ENCODE assay signal across 8 cellular contexts in genomic region chr3:100709840-100710235, GRCh38. TPM values are rescaled to one million over a fixed set of nuclear protein-coding genes. Genes with fewer than 3 reads are reported as not detected.
DNase-seq lines count a peak whose midpoint lies in the region; ATAC-seq and TF ChIP-seq lines count a peak whose summit lies in the region.

No MANE protein-coding gene starts in this region.

- peaks cover 42% of the 10 kb centered on the region for H4K20me1 ChIP-seq in SK-N-SH (ENCODE audit: insufficient read depth)

- peak overlapping the region; percentile 58 for H3K27ac Mint-ChIP-seq in CD4-positive, alpha-beta T cell

- peaks cover 16% of the 10 kb centered on the region for H3K27me3 Mint-ChIP-seq in CD4-positive, alpha-beta T cell

- peak overlapping the region; percentile 81 for H3K4me2 ChIP-seq in SK-N-SH

- H3K9ac ChIP-seq in SK-N-SH = peak overlapping the region; percentile 95

- no peaks in the 10 kb centered on the region for H3K9me3 ChIP-seq in CD4-positive, alpha-beta T cell (ENCODE audit: control insufficient read depth, low read length)
- H3K9me3 ChIP-seq in SK-N-SH (no peaks in the 10 kb centered on the region), gastrocnemius medialis (no peaks in the 10 kb centered on the region)

- no peak overlapping the region for H2AFZ ChIP-seq in SK-N-SH (ENCODE audit: low read depth)

- H3K36me3 ChIP-seq in SK-N-SH (replicated peaks in 1 of 2; ENCODE audit: control insufficient read depth in 1 of 2, insufficient read depth in 2 of 2, low read length in 1 of 2) (peaks cover 12 to 39% of the 10 kb centered on the region in 2 experiments), gastrocnemius medialis (no peaks in the 10 kb centered on the region)

- no peak for TF ChIP-seq CTCF in CD4-positive, alpha-beta T cell (IDR thresholded peaks at IDR 0.05)
- peak; percentile 6; the same call in 1 of the 2 replicates for TF ChIP-seq CTCF in SK-N-SH (IDR thresholded peaks at IDR 0.05)
- TF ChIP-seq CTCF in astrocyte of the spinal cord (IDR thresholded peaks at IDR 0.05; ENCODE audit: low read depth, low read length) = no peak
- no peak for TF ChIP-seq CTCF in gastrocnemius medialis (IDR thresholded peaks at IDR 0.05 in 4 of 5, conservative IDR thresholded peaks at IDR 0.05 in 1 of 5)

- no peaks in the 10 kb centered on the region for H3K9me3 Mint-ChIP-seq in CD4-positive, alpha-beta T cell

- ATAC-seq in CD4-positive, alpha-beta T cell (ENCODE audit: poor library complexity) = peak; percentile 6
- ATAC-seq in HG02852 (IDR thresholded peaks at IDR 0.05; ENCODE audit: unreplicated experiment) = peak; percentile 1
- ATAC-seq in gastrocnemius medialis = peak; percentile 6 to 8
- no peak for ATAC-seq in GM21786 (IDR thresholded peaks at IDR 0.05; ENCODE audit: unreplicated experiment)

- TF ChIP-seq RAD21 in SK-N-SH (IDR thresholded peaks at IDR 0.05; ENCODE audit: low read length) = no peak

- H3K36me3 Mint-ChIP-seq in CD4-positive, alpha-beta T cell (ENCODE audit: low read depth) = peaks cover 41% of the 10 kb centered on the region

- no peaks in the 10 kb centered on the region for H3K27me3 ChIP-seq in CD4-positive, alpha-beta T cell (ENCODE audit: control insufficient read depth, insufficient read depth, low read length)
- H3K27me3 ChIP-seq in SK-N-SH (ENCODE audit: insufficient read depth) (no peaks in the 10 kb centered on the region), gastrocnemius medialis (no peaks in the 10 kb centered on the region)

- TF ChIP-seq EP300 in SK-N-SH (IDR thresholded peaks at IDR 0.05; ENCODE audit: borderline replicate concordance in 1 of 2, low read depth in 1 of 2, low read length in 1 of 2) = no peak

- POLR2A ChIA-PET in CD4-positive, alpha-beta T cell (lab: Charles Lee) = interaction anchor here (0.8 to 2.8 kb wide), 13 partner anchors 14 to 1808 kb away, joined by 3 to 16 read pairs (median 3); partner anchors contain the start of genes CMSS1, DCBLD2, LNP1 and NIT2
- POLR2A ChIA-PET in SK-N-SH (lab: Yijun Ruan, JAX) = interaction anchor here (0.7 kb wide), 1 partner anchor 16 kb away, joined by 5 read pairs; no protein-coding TSS in a partner anchor

- peak overlapping the region; percentile 94 for H3K27ac ChIP-seq in CD4-positive, alpha-beta T cell (ENCODE audit: low read depth, low read length)
- H3K27ac ChIP-seq in SK-N-SH (ENCODE audit: low read depth in 2 of 2, low read length in 1 of 2) (peak overlapping the region; percentile 85 to 95), gastrocnemius medialis (peak overlapping the region; percentile 92 to 99 (median 96))

- H3K4me3 Mint-ChIP-seq in CD4-positive, alpha-beta T cell = peak overlapping the region; percentile 80

- DNase-seq in CD4-positive, alpha-beta T cell = peak in 8 of 10 experiments; percentile 7 to 52 (median 22)
- peak; percentile 84 for DNase-seq in SK-N-SH
- no peak for DNase-seq in astrocyte of the spinal cord (ENCODE audit: low read depth, low spot score)
- DNase-seq in gastrocnemius medialis = peak in 1 of 2 donors; percentile 22
- no peak for DNase-seq in kidney glomerular epithelial cell (lab: John Stamatoyannopoulos, UW)

- peak overlapping the region; percentile 77 to 88 for H3K4me3 ChIP-seq in SK-N-SH (ENCODE audit: low read depth in 2 of 2, low read length in 1 of 2)
- peak overlapping the region; percentile 88 for H3K4me3 ChIP-seq in astrocyte of the spinal cord (ENCODE audit: low read depth, low read length)
- H3K4me3 ChIP-seq in iPS-11a (ENCODE audit: low read depth, low read length) = peak overlapping the region; percentile 62
- peak overlapping the region; percentile 73 to 97 (median 86) for H3K4me3 ChIP-seq in gastrocnemius medialis

- H3K4me1 Mint-ChIP-seq in CD4-positive, alpha-beta T cell (ENCODE audit: low read depth) = peaks cover 50% of the 10 kb centered on the region

- no peak for TF ChIP-seq POLR2A in gastrocnemius medialis (IDR thresholded peaks at IDR 0.05)

- intact Hi-C loops in CD4-positive, alpha-beta T cell (cut with DNase I, micrococcal nuclease) = loop anchor here (2.0 to 10.0 kb wide), 10 partner anchors 308 to 1808 kb away; partner anchors contain the start of genes LNP1 (in 2 of the 2), TOMM70 (in 2 of the 2), CMSS1 (in 1 of the 2) and DCBLD2 (in 1 of the 2)
- intact Hi-C loops in gastrocnemius medialis (cut with DNase I; ENCODE audit: low total_unique reads) = loop anchor here (5.0 kb wide), 3 partner anchors 308 to 977 kb away; partner anchors contain the start of genes LNP1, RPL24, SENP7 and TOMM70

- CTCF ChIA-PET in CD4-positive, alpha-beta T cell (lab: Charles Lee) = no interaction called here
- CTCF ChIA-PET in SK-N-SH (lab: Yijun Ruan, JAX) = interaction anchor here (0.8 to 1.1 kb wide), 4 partner anchors 41 to 486 kb away, joined by 3 to 5 read pairs (median 3); no protein-coding TSS in a partner anchor

- 3% methylated on average over 13 of the region's 23 CpGs for WGBS in SK-N-SH (ENCODE audit: low lambda C conversion rate)

- no peaks in the 10 kb centered on the region for H3K9me2 ChIP-seq in SK-N-SH

- in situ Hi-C loops in astrocyte of the spinal cord (cut with HindIII; ENCODE audit: low sequenced_read_pairs) = no loop called here
- in situ Hi-C loops in gastrocnemius medialis (cut with MboI; ENCODE audit: low sequenced_read_pairs in 4 of 4) = loop anchor here in 1 of 4 donors (25.0 kb wide), 1 partner anchor 898 kb away; the partner anchor contains the start of gene CMSS1

- peaks cover 8 to 21% of the 10 kb centered on the region in 2 experiments for H3K4me1 ChIP-seq in SK-N-SH (ENCODE audit: control insufficient read depth in 1 of 2, insufficient read depth in 2 of 2, low read depth in 1 of 2, low read length in 1 of 2)
- peaks cover 18 to 26% of the 10 kb centered on the region in 2 donors for H3K4me1 ChIP-seq in gastrocnemius medialis

- H3K79me2 ChIP-seq in SK-N-SH (ENCODE audit: insufficient read depth) = peaks cover 51% of the 10 kb centered on the region

- H3F3A ChIP-seq in SK-N-SH (replicated peaks; ENCODE audit: insufficient read depth) = peaks cover 29% of the 10 kb centered on the region

TF ChIP-seq in SK-N-SH, 30 proteins besides CTCF, POLR2A, EP300 and RAD21 (continues in another document):
- TF ChIP-seq RFX5 (IDR thresholded peaks at IDR 0.05; ENCODE audit: low read length) (no peak), REST (IDR thresholded peaks at IDR 0.05; ENCODE audit: low read depth, low read length) (no peak), JUND (IDR thresholded peaks at IDR 0.05) (no peak), TEAD4 (IDR thresholded peaks at IDR 0.05; ENCODE audit: borderline replicate concordance, insufficient read depth) (no peak), NRF1 (IDR thresholded peaks at IDR 0.05; ENCODE audit: low read depth, low read length) (no peak), FOXM1 (IDR thresholded peaks at IDR 0.05; ENCODE audit: low read depth) (no peak), RCOR1 (IDR thresholded peaks at IDR 0.05; ENCODE audit: low read length) (no peak), TCF12 (IDR thresholded peaks at IDR 0.05) (no peak), NFIC (IDR thresholded peaks at IDR 0.05; ENCODE audit: borderline replicate concordance) (no peak), MAX (IDR thresholded peaks at IDR 0.05; ENCODE audit: low read depth) (no peak)
- TF ChIP-seq, protein P1, sequence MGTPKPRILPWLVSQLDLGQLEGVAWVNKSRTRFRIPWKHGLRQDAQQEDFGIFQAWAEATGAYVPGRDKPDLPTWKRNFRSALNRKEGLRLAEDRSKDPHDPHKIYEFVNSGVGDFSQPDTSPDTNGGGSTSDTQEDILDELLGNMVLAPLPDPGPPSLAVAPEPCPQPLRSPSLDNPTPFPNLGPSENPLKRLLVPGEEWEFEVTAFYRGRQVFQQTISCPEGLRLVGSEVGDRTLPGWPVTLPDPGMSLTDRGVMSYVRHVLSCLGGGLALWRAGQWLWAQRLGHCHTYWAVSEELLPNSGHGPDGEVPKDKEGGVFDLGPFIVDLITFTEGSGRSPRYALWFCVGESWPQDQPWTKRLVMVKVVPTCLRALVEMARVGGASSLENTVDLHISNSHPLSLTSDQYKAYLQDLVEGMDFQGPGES (IDR thresholded peaks at IDR 0.05; ENCODE audit: low read depth, low read length) = no peak

RNA-seq across cellular contexts. Expression of gene TFG, which starts 0.5 kb away (rescaled TPM):
- total RNA-seq in CD4-positive, alpha-beta T cell = 10 to 100 TPM; 56.5 to 58.8 TPM
- polyA plus RNA-seq in SK-N-SH (2012; rRNA removed) = 69.8 and 83.1 TPM in 2 replicates
- 123 and 129 TPM in 2 replicates for polyA plus RNA-seq in SK-N-SH (2012; cell fraction: cytosol; rRNA removed)
- polyA plus RNA-seq in SK-N-SH (2012; cell fraction: nucleus; rRNA removed) = 66.9 and 123 TPM in 2 replicates
- 10 to 100 TPM; 57.2 to 77.9 (median 67.3) TPM for total RNA-seq in gastrocnemius medialis

Comparison
In these comparisons a context has a peak if more than half of its experiments do, and no peak if none do; other contexts are left out.
1. DNase-seq: peak in CD4-positive, alpha-beta T cell (8 of 10) and SK-N-SH (single experiment); none in astrocyte of the spinal cord (single experiment) and kidney glomerular epithelial cell (single experiment).
2. Peak in every context shown above with its lines, with median percentiles within 50 percentile points of each other: H3K27ac ChIP-seq and H3K4me3 ChIP-seq.